ENCODE assay signal across 7 cellular contexts in the genomic region with DNA sequence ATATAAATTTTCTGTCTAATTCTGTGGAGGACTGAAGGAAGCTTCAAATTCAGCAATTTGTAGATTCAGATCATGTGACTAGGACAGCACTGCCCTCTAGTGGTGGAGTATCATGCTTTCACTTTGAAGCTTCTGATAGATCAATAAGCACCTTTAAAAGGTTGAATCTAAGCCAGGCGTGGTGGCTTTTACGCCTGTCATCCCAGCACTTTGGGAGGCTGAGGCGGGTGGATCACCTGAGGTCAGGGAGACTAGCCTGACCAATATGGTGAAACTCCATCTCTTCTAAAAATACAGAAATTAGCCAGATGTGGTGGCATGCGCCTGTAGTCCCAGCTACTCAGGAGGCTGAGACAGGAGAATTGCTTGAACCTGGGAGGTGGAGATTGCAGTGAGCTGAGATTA. TPM values are rescaled to one million over a fixed set of nuclear protein-coding genes. Genes with fewer than 3 reads are reported as not detected.
DNase-seq lines count a peak whose midpoint lies in the region; ATAC-seq and TF ChIP-seq lines count a peak whose summit lies in the region.
"Not testable (repeated sequence)": the region's sequence is repeated elsewhere in the genome, so short reads cannot be mapped to it uniquely, and the experiment has no call there.

No MANE protein-coding gene starts in this region.

- not testable (repeated sequence) for H3K36me3 ChIP-seq in Panc1 (ENCODE audit: control insufficient read depth, insufficient read depth, low read length); kidney epithelial cell (ENCODE audit: control insufficient read depth, insufficient read depth, low read length); spleen

- BruUV-seq in Panc1 (replicated peaks; lab: Mats Ljungman, UMichigan): not testable (repeated sequence)

- 66 to 76% (median 71%) methylated on average over 4 of the region's 4 CpGs for WGBS in spleen, 5 donors

- not testable (repeated sequence) for H3K4me3 ChIP-seq in Panc1 (ENCODE audit: low read depth in 2 of 2, low read length in 2 of 2); coronary artery; kidney epithelial cell (ENCODE audit: low read depth, low read length); spleen

- H3K9me3 ChIP-seq in Panc1 (ENCODE audit: control insufficient read depth, insufficient read depth, low read depth, low read length); spleen: not testable (repeated sequence)

- ATAC-seq in Panc1: not testable (repeated sequence)

- peak; percentile 71 for TF ChIP-seq CTCF in GM12873 (IDR thresholded peaks at IDR 0.05; ENCODE audit: insufficient read depth, low read depth, low read length, missing control alignments)
- peak; percentile 87 for TF ChIP-seq CTCF in Panc1 (IDR thresholded peaks at IDR 0.05)
- peak; percentile 44 for TF ChIP-seq CTCF in coronary artery (IDR thresholded peaks at IDR 0.05)
- TF ChIP-seq CTCF in kidney epithelial cell (IDR thresholded peaks at IDR 0.05; ENCODE audit: insufficient read depth, low read length, poor library complexity, severe bottlenecking): peak; percentile 67
- TF ChIP-seq CTCF in spleen (IDR thresholded peaks at IDR 0.05 in 8 of 11, conservative IDR thresholded peaks at IDR 0.05 in 3 of 11): peak; percentile 25 to 83 (median 75)

- CTCF ChIA-PET in Panc1 (lab: Charles Lee): interaction anchor here (0.5 to 1.8 kb wide), 14 partner anchors 10 to 114 kb away, joined by 3 to 20 read pairs (median 4); no protein-coding TSS in a partner anchor

- intact Hi-C loops in Panc1 (cut with micrococcal nuclease; ENCODE audit: unreplicated experiment): not testable (repeated sequence)
- intact Hi-C loops in spleen (cut with DNase I; ENCODE audit: low total_unique reads): loop anchor here (2.0 kb wide), 1 partner anchor 108 kb away; no protein-coding TSS in a partner anchor

- POLR2A ChIA-PET in Panc1 (lab: Charles Lee): interaction anchor here (0.6 to 1.2 kb wide), 3 partner anchors 17 to 107 kb away, joined by 3 to 6 read pairs (median 5); no protein-coding TSS in a partner anchor

- TF ChIP-seq POLR2A in spleen (IDR thresholded peaks at IDR 0.05): not testable (repeated sequence)

- peak; percentile 44 for DNase-seq in MV-4-11 (lab: John Stamatoyannopoulos, UW)
- DNase-seq in Panc1 (ENCODE audit: low read depth, low spot score): peak; percentile 55
- peak; percentile 3 to 16 for DNase-seq in activated CD8-positive, alpha-beta memory T cell treated with anti-CD3 and anti-CD28 coated beads for 1 hour (ENCODE audit: extremely low read depth in 1 of 2, low read depth in 1 of 2)
- DNase-seq in coronary artery (ENCODE audit: low spot score); kidney epithelial cell (ENCODE audit: low read depth); spleen: not testable (repeated sequence)

- H3K27ac ChIP-seq in Panc1 (ENCODE audit: low read length); coronary artery; spleen: not testable (repeated sequence)

- not testable (repeated sequence) for H3K27me3 ChIP-seq in Panc1 (ENCODE audit: control insufficient read depth, insufficient read depth, low read length); kidney epithelial cell (ENCODE audit: control insufficient read depth, insufficient read depth, low read length); spleen (replicated peaks in 1 of 7)

- in situ Hi-C loops in Panc1 (cut with HindIII; ENCODE audit: low pct_unique_long_range_greater_than_20kb, low sequenced_read_pairs): not testable (repeated sequence)

- H3K4me1 ChIP-seq in Panc1 (ENCODE audit: control insufficient read depth, insufficient read depth, low read length): peaks cover 27% of the 10 kb centered on the region
- H3K4me1 ChIP-seq in spleen: peaks cover 0 to 39% (median 16%) of the 10 kb centered on the region in 6 donors

RNA-seq across cellular contexts. Expression of gene IGF2BP2, which starts 56.3 kb away (rescaled TPM):
- total RNA-seq in Panc1 (2021; ENCODE audit: unreplicated experiment): 97.8 TPM
- 55.9 TPM for polyA plus RNA-seq in Panc1 (2012; ENCODE audit: insufficient read length)
- total RNA-seq in kidney epithelial cell: 68.6 and 77.0 TPM in 2 replicates
- 10 to 100 TPM; 10.0 to 21.1 (median 13.8) TPM for total RNA-seq in spleen
- polyA plus RNA-seq in spleen: 1 to 10 TPM; 1.1 to 4.3 (median 2.1) TPM
